In the genomic region with DNA sequence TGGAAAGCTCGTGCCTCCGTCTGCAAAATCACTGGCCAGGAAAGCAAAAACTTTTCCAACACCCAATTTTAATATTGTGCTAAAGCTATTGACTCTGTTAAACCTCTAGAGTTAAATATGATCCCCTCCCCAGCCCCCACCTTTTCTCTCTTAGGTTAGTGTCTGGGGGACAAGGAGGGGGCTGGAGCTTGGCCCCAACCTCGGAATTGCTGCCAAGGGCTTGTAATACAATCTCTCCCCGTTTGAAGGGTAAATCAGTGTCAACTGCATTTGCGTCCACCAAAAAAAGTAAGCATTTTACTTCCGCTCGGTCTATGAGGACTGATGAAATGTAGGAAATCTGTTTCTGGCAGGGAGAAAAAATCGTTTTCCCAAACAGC, we compare ENCODE assay signal across 8 cellular contexts. TPM values are rescaled to one million over a fixed set of nuclear protein-coding genes. Genes with fewer than 3 reads are reported as not detected.
A peak's percentile ranks its signal among the peaks of the same experiment; 100 is the strongest.
DNase-seq lines count a peak whose midpoint lies in the region; ATAC-seq and TF ChIP-seq lines count a peak whose summit lies in the region.

A gene (plus strand): TSS at position 292 of the 380 bp plus-strand sequence. CDS start 8,259 bp downstream, outside the sequence.

- no peak for DNase-seq in activated T-helper 2 cell treated with anti-CD3 and anti-CD28 coated beads, Interferon-gamma antibody, Interleukin-2, Interleukin-4, amounts not matched to agents 10 μg/mL and 5 μg/mL and 100 μg/mL, durations not matched to agents 14 hours and 24 hours and 36 hours (ENCODE audit: low spot score)
- DNase-seq in left lobe of liver (ENCODE audit: low spot score) = peak; percentile 57
- DNase-seq in type B pancreatic cell (ENCODE audit: extremely low spot score, unreplicated experiment) = no peak
- DNase-seq in NAMALWA (ENCODE audit: low spot score) = no peak
- DNase-seq in stimulated activated CD4-positive, alpha-beta T cell treated with anti-CD3 and anti-CD28 coated beads, Interleukin-4, amount 100 ng/mL, for 4 hours = no peak
- DNase-seq in stimulated activated CD4-positive, alpha-beta T cell treated with anti-CD3 and anti-CD28 coated beads, Interleukin-2, amount 100 ng/mL, for 48 hours = no peak

- ATAC-seq in HG02588 (IDR thresholded peaks at IDR 0.05; ENCODE audit: unreplicated experiment) (peak; percentile 8), left lobe of liver (peak; percentile 60)

- TF ChIP-seq CTCF in type B pancreatic cell (conservative IDR thresholded peaks at IDR 0.05) = no peak

- peak within 1 kb of the TSS; percentile 81 for H3K4me3 Mint-ChIP-seq in activated T-helper 2 cell treated with anti-CD3 and anti-CD28 coated beads, Interferon-gamma antibody, Interleukin-2, Interleukin-4, amounts not matched to agents 10 μg/mL and 5 μg/mL and 100 μg/mL, durations not matched to agents 14 hours and 24 hours and 36 hours (ENCODE audit: low read depth)
- peak within 1 kb of the TSS; percentile 89 for H3K4me3 Mint-ChIP-seq in type B pancreatic cell

- no peaks in the 10 kb centered on the region for H3K36me3 Mint-ChIP-seq in activated T-helper 2 cell treated with anti-CD3 and anti-CD28 coated beads, Interferon-gamma antibody, Interleukin-2, Interleukin-4, amounts not matched to agents 10 μg/mL and 5 μg/mL and 100 μg/mL, durations not matched to agents 14 hours and 24 hours and 36 hours (ENCODE audit: low read depth)
- no peaks in the 10 kb centered on the region for H3K36me3 Mint-ChIP-seq in type B pancreatic cell

- H3K4me3 ChIP-seq in GM08714 (ENCODE audit: low read length) = peak within 1 kb of the TSS; percentile 91

- peaks cover 49% of the 10 kb centered on the region for H3K27me3 Mint-ChIP-seq in activated T-helper 2 cell treated with anti-CD3 and anti-CD28 coated beads, Interferon-gamma antibody, Interleukin-2, Interleukin-4, amounts not matched to agents 10 μg/mL and 5 μg/mL and 100 μg/mL, durations not matched to agents 14 hours and 24 hours and 36 hours (ENCODE audit: low read depth)
- H3K27me3 Mint-ChIP-seq in type B pancreatic cell = peaks cover 9% of the 10 kb centered on the region

- intact Hi-C loops in activated T-helper 2 cell treated with anti-CD3 and anti-CD28 coated beads, Interferon-gamma antibody, Interleukin-2, Interleukin-4, amounts not matched to agents 10 μg/mL and 5 μg/mL and 100 μg/mL, durations not matched to agents 14 hours and 24 hours and 36 hours (cut with micrococcal nuclease) = loop anchor here (2.0 kb wide), 1 partner anchor 42 kb away; a partner anchor contains a TSS

- H3K4me1 Mint-ChIP-seq in activated T-helper 2 cell treated with anti-CD3 and anti-CD28 coated beads, Interferon-gamma antibody, Interleukin-2, Interleukin-4, amounts not matched to agents 10 μg/mL and 5 μg/mL and 100 μg/mL, durations not matched to agents 14 hours and 24 hours and 36 hours (ENCODE audit: low read depth) = peaks cover 22% of the 10 kb centered on the region
- H3K4me1 Mint-ChIP-seq in type B pancreatic cell (ENCODE audit: unreplicated experiment) = peaks cover 20% of the 10 kb centered on the region

- no peak within 1 kb of the TSS for H3K27ac Mint-ChIP-seq in activated T-helper 2 cell treated with anti-CD3 and anti-CD28 coated beads, Interferon-gamma antibody, Interleukin-2, Interleukin-4, amounts not matched to agents 10 μg/mL and 5 μg/mL and 100 μg/mL, durations not matched to agents 14 hours and 24 hours and 36 hours
- peak within 1 kb of the TSS; percentile 33 for H3K27ac Mint-ChIP-seq in type B pancreatic cell

- no peaks in the 10 kb centered on the region for H3K9me3 Mint-ChIP-seq in activated T-helper 2 cell treated with anti-CD3 and anti-CD28 coated beads, Interferon-gamma antibody, Interleukin-2, Interleukin-4, amounts not matched to agents 10 μg/mL and 5 μg/mL and 100 μg/mL, durations not matched to agents 14 hours and 24 hours and 36 hours
- H3K9me3 Mint-ChIP-seq in type B pancreatic cell = no peaks in the 10 kb centered on the region

RNA-seq across cellular contexts. Expression of the gene that starts here (rescaled TPM):
- total RNA-seq in activated T-helper 2 cell treated with anti-CD3 and anti-CD28 coated beads, Interferon-gamma antibody, Interleukin-2, Interleukin-4, amounts not matched to agents 10 μg/mL and 5 μg/mL and 100 μg/mL, durations not matched to agents 14 hours and 24 hours and 36 hours = 0.80 and 1.5 TPM in 2 replicates
- total RNA-seq in left lobe of liver = 34.2 TPM
- total RNA-seq in type B pancreatic cell (ENCODE audit: low replicate concordance) = 8.9 and 15.6 TPM in 2 replicates
